ENCODE assay signal across 8 cellular contexts in genomic region chr10:84194424-84195043, GRCh38. TPM values are rescaled to one million over a fixed set of nuclear protein-coding genes. Genes with fewer than 3 reads are reported as not detected.
DNase-seq lines count a peak whose midpoint lies in the region; ATAC-seq and TF ChIP-seq lines count a peak whose summit lies in the region.

CDHR1 (plus strand) TSS chr10:84194537; CDS start chr10:84194761, 224 bp downstream.

- WGBS in right lobe of liver (ENCODE audit: insufficient coverage, low coverage, low lambda C conversion rate, missing lambda C conversion rate) = 0% methylated on average over 4 of the region's 61 CpGs

- no peak within 1 kb of the TSS for H3K27ac Mint-ChIP-seq in brain

- H3K79me2 ChIP-seq in ACC112 (ENCODE audit: control insufficient read depth, insufficient read depth, low read length, unreplicated experiment) = no peaks in the 10 kb centered on the region

- H3K27ac ChIP-seq in ACC112 (ENCODE audit: low read depth, low read length) (no peak within 1 kb of the TSS), RWPE1 (no peak within 1 kb of the TSS), right lobe of liver (no peak within 1 kb of the TSS)

- ATAC-seq in GM18519 (IDR thresholded peaks at IDR 0.05; ENCODE audit: low FRiP score, unreplicated experiment) (peak; percentile 56), HG03064 (IDR thresholded peaks at IDR 0.05; ENCODE audit: low read depth, unreplicated experiment) (peak; percentile 75), right lobe of liver (peak; percentile 44 to 62 (median 54))

- H3K4me1 ChIP-seq in ACC112 (ENCODE audit: control insufficient read depth, insufficient read depth, low read length, unreplicated experiment) (no peaks in the 10 kb centered on the region), right lobe of liver (peaks cover 0 to 10% (median 0%) of the 10 kb centered on the region in 4 donors)

- TF ChIP-seq POLR2A in right lobe of liver (IDR thresholded peaks at IDR 0.05) = no peak

- no peaks in the 10 kb centered on the region for H3K36me3 Mint-ChIP-seq in brain

- intact Hi-C loops in right lobe of liver (cut with DNase I) = no loop called here

- H3K36me3 ChIP-seq in ACC112 (ENCODE audit: insufficient read depth, low read length) (no peaks in the 10 kb centered on the region), right lobe of liver (no peaks in the 10 kb centered on the region)

- peaks cover 89% of the 10 kb centered on the region for H3K27me3 ChIP-seq in ACC112 (ENCODE audit: insufficient read depth, low read length)
- peaks cover 7 to 11% of the 10 kb centered on the region in 2 donors for H3K27me3 ChIP-seq in right lobe of liver

- H3K9me3 ChIP-seq in right lobe of liver = no peaks in the 10 kb centered on the region

- CTCF ChIA-PET in RWPE1 (lab: Yijun Ruan, JAX) = no interaction called here

- POLR2A ChIA-PET in RWPE1 (lab: Yijun Ruan, JAX; ENCODE audit: low non-redundant PET) = no interaction called here

- TF ChIP-seq CTCF in RWPE1 (conservative IDR thresholded peaks at IDR 0.05; ENCODE audit: low read depth) (no peak), brain (conservative IDR thresholded peaks at IDR 0.05) (no peak), right lobe of liver (IDR thresholded peaks at IDR 0.05) (no peak)

- H3K4me3 ChIP-seq in ACC112 (ENCODE audit: low read depth, low read length) (peak within 1 kb of the TSS; percentile 62), right lobe of liver (peak within 1 kb of the TSS; percentile 26 to 40 (median 28))

- peak within 1 kb of the TSS; percentile 68 to 77 (median 75) for H3K4me3 Mint-ChIP-seq in brain

- no peak within 1 kb of the TSS for H2AFZ ChIP-seq in ACC112 (ENCODE audit: low read length, unreplicated experiment)

- peaks cover 16% of the 10 kb centered on the region for H3K4me1 Mint-ChIP-seq in brain

- peaks cover 40% of the 10 kb centered on the region for H3K27me3 Mint-ChIP-seq in brain

- H3K9me3 Mint-ChIP-seq in brain = no peaks in the 10 kb centered on the region

- DNase-seq in RWPE1 (ENCODE audit: low spot score) = peak; percentile 43
- DNase-seq in right lobe of liver = peak in 1 of 3 donors; percentile 37
- DNase-seq in stimulated activated CD8-positive, alpha-beta memory T cell treated with anti-CD3 and anti-CD28 coated beads, Interleukin-2, amount 100 ng/mL, for 1 hour (ENCODE audit: low read depth in 2 of 2) = peak; percentile 21 to 23
- DNase-seq in RKO (ENCODE audit: low spot score) = no peak

RNA-seq across cellular contexts. Expression of gene CDHR1, which starts in this region (rescaled TPM):
- 6.4 TPM for polyA plus RNA-seq in brain (ENCODE audit: insufficient read depth, low read depth, low replicate concordance)
- total RNA-seq in right lobe of liver = under 1 TPM in 5 of 6 experiments, not detected in 1; 0.09 to 0.42 (median 0.19) TPM

Comparison
In these comparisons a context has a peak if more than half of its experiments do, and no peak if none do; other contexts are left out.
1. Peak in ATAC-seq and H3K4me3 ChIP-seq in right lobe of liver; RNA of the gene not detected or under 1 TPM.